1 cellular context compared by ENCODE assay signal in the genomic region with DNA sequence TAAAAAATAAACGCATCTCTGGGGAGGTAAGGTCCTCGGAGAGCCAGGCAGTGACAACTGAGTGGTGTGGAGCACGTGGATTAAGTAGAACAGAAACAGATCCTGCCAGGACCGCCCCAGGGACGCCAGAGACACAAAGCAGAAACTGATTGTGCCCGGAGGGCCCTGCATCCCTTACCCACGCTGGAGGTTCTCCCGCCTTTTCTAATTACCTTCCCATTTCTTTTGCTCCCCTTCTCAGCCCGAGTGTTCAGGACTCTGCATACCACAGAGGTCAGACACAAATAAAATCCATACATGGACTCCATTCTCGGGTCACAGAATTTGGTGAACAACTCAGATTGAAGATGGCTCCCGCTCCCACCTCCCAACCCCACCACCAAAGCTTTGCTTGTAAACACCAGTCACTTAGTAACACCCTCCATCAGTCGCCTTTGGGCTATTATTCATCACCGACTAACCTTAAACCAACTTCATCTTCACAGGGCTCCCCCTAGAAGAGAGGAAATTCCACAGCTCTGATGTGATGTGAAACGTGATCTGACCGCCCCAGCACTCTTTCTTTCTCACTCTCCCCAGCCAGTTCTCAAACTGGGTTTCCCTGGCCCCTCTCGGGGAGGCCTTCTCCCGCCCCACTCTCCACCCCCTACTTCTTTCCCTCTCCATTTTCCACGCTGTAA.
TF ChIP-seq lines count a peak whose summit lies in the region.

No MANE protein-coding gene starts in this region.

TF ChIP-seq in IMR-90, 13 proteins besides CTCF, POLR2A, EP300 and RAD21:
- TF ChIP-seq CEBPB (IDR thresholded peaks at IDR 0.05; ENCODE audit: low read depth, low read length) (no peak), NFE2L2 (IDR thresholded peaks at IDR 0.05; ENCODE audit: low read depth, low read length) (no peak), RFX5 (IDR thresholded peaks at IDR 0.05; ENCODE audit: low read depth, low read length) (no peak), RCOR1 (IDR thresholded peaks at IDR 0.05; ENCODE audit: insufficient replicate concordance, low read length) (peak; percentile 33), MAZ (IDR thresholded peaks at IDR 0.05; ENCODE audit: borderline replicate concordance, low read depth, low read length) (peak; percentile 95), SMC3 (IDR thresholded peaks at IDR 0.05; ENCODE audit: low read depth, low read length) (no peak), MAFK (IDR thresholded peaks at IDR 0.05; ENCODE audit: low read depth, low read length) (no peak), FOS (IDR thresholded peaks at IDR 0.05; ENCODE audit: low read depth, low read length) (peak; percentile 49; the same call in 1 of the 2 replicates), CHD1 (IDR thresholded peaks at IDR 0.05; ENCODE audit: low read depth, low read length) (no peak), BHLHE40 (IDR thresholded peaks at IDR 0.05; ENCODE audit: low read depth, low read length) (peak; percentile 99)
- TF ChIP-seq, protein P1, sequence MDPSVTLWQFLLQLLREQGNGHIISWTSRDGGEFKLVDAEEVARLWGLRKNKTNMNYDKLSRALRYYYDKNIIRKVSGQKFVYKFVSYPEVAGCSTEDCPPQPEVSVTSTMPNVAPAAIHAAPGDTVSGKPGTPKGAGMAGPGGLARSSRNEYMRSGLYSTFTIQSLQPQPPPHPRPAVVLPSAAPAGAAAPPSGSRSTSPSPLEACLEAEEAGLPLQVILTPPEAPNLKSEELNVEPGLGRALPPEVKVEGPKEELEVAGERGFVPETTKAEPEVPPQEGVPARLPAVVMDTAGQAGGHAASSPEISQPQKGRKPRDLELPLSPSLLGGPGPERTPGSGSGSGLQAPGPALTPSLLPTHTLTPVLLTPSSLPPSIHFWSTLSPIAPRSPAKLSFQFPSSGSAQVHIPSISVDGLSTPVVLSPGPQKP (IDR thresholded peaks at IDR 0.05; ENCODE audit: borderline replicate concordance, low read depth, low read length): no peak
- TF ChIP-seq, protein P2, sequence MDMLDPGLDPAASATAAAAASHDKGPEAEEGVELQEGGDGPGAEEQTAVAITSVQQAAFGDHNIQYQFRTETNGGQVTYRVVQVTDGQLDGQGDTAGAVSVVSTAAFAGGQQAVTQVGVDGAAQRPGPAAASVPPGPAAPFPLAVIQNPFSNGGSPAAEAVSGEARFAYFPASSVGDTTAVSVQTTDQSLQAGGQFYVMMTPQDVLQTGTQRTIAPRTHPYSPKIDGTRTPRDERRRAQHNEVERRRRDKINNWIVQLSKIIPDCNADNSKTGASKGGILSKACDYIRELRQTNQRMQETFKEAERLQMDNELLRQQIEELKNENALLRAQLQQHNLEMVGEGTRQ (IDR thresholded peaks at IDR 0.05; ENCODE audit: low read depth, low read length): no peak
